Comparison of ENCODE assay signal across 8 cellular contexts in the genomic region with DNA sequence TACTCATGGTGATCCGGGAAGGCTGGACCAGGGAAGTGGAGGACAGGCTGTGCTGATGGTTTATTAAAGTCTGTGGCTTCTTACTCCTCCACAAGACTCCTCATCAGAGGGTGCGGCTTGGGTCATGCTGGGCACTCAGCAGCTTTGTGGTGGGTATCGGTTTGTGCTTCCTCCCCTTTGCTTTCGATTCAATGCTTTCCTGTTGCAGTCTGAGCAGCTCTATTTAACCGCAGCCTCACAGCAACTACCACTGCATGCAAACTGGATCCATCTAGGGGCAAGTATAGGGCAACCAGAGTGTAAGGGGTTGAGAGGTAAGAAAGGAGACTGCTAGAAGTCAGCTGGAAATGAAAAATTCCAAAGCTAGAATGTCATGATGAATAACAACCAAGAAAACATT.
A peak's percentile ranks its signal among the peaks of the same experiment; 100 is the strongest.
DNase-seq lines count a peak whose midpoint lies in the region; ATAC-seq lines count a peak whose summit lies in the region.
"Not testable (repeated sequence)": the region's sequence is repeated elsewhere in the genome, so short reads cannot be mapped to it uniquely, and the experiment has no call there.

No MANE protein-coding gene starts in this region.

- DNase-seq in activated CD8-positive, alpha-beta T cell treated with anti-CD3 and anti-CD28 coated beads, Interleukin-2, amount 10 ng/mL, durations not matched to agents 7 days and 5 days; left lobe of liver (ENCODE audit: low spot score); stimulated activated naive CD8-positive, alpha-beta T cell treated with anti-CD3 and anti-CD28 coated beads, Interleukin-15, amount 100 ng/mL, for 72 hours: not testable (repeated sequence)

- not testable (repeated sequence) for H3K9me3 Mint-ChIP-seq in activated CD8-positive, alpha-beta T cell treated with anti-CD3 and anti-CD28 coated beads, Interleukin-2, amount 10 ng/mL, durations not matched to agents 7 days and 5 days (ENCODE audit: insufficient read depth); stimulated activated naive CD8-positive, alpha-beta T cell treated with anti-CD3 and anti-CD28 coated beads, Interleukin-15, amount 100 ng/mL, for 72 hours

- H3K27ac Mint-ChIP-seq in activated CD8-positive, alpha-beta T cell treated with anti-CD3 and anti-CD28 coated beads, Interleukin-2, amount 10 ng/mL, durations not matched to agents 7 days and 5 days; stimulated activated naive CD8-positive, alpha-beta T cell treated with anti-CD3 and anti-CD28 coated beads, Interleukin-15, amount 100 ng/mL, for 72 hours: not testable (repeated sequence)

- ATAC-seq in GM18519 (IDR thresholded peaks at IDR 0.05; ENCODE audit: low FRiP score, unreplicated experiment) (peak; percentile 91), GM19452 (IDR thresholded peaks at IDR 0.05; ENCODE audit: unreplicated experiment) (peak; percentile 98), GM21825 (IDR thresholded peaks at IDR 0.05; ENCODE audit: unreplicated experiment) (peak; percentile 94), HG03025 (IDR thresholded peaks at IDR 0.05; ENCODE audit: low FRiP score, unreplicated experiment) (peak; percentile 97), HG03442 (IDR thresholded peaks at IDR 0.05; ENCODE audit: unreplicated experiment) (peak; percentile 96), left lobe of liver (peak; percentile 27)
- peak; percentile 96 for ATAC-seq in activated CD8-positive, alpha-beta T cell treated with anti-CD3 and anti-CD28 coated beads, Interleukin-2, amount 10 ng/mL, durations not matched to agents 7 days and 5 days
- ATAC-seq in stimulated activated naive CD8-positive, alpha-beta T cell treated with anti-CD3 and anti-CD28 coated beads, Interleukin-15, amount 100 ng/mL, for 72 hours = peak; percentile 98

- not testable (repeated sequence) for H3K27me3 Mint-ChIP-seq in activated CD8-positive, alpha-beta T cell treated with anti-CD3 and anti-CD28 coated beads, Interleukin-2, amount 10 ng/mL, durations not matched to agents 7 days and 5 days (ENCODE audit: low read depth); stimulated activated naive CD8-positive, alpha-beta T cell treated with anti-CD3 and anti-CD28 coated beads, Interleukin-15, amount 100 ng/mL, for 72 hours

- H3K36me3 Mint-ChIP-seq in activated CD8-positive, alpha-beta T cell treated with anti-CD3 and anti-CD28 coated beads, Interleukin-2, amount 10 ng/mL, durations not matched to agents 7 days and 5 days (ENCODE audit: low read depth) = not testable (repeated sequence)

- POLR2A ChIA-PET in activated CD8-positive, alpha-beta T cell treated with anti-CD3 and anti-CD28 coated beads, Interleukin-2, amount 10 ng/mL, durations not matched to agents 7 days and 5 days (lab: Charles Lee) = not testable (repeated sequence)

- not testable (repeated sequence) for H3K4me1 Mint-ChIP-seq in activated CD8-positive, alpha-beta T cell treated with anti-CD3 and anti-CD28 coated beads, Interleukin-2, amount 10 ng/mL, durations not matched to agents 7 days and 5 days (ENCODE audit: low read depth); stimulated activated naive CD8-positive, alpha-beta T cell treated with anti-CD3 and anti-CD28 coated beads, Interleukin-15, amount 100 ng/mL, for 72 hours

- H3K4me3 Mint-ChIP-seq in activated CD8-positive, alpha-beta T cell treated with anti-CD3 and anti-CD28 coated beads, Interleukin-2, amount 10 ng/mL, durations not matched to agents 7 days and 5 days; stimulated activated naive CD8-positive, alpha-beta T cell treated with anti-CD3 and anti-CD28 coated beads, Interleukin-15, amount 100 ng/mL, for 72 hours: not testable (repeated sequence)

- CTCF ChIA-PET in activated CD8-positive, alpha-beta T cell treated with anti-CD3 and anti-CD28 coated beads, Interleukin-2, amount 10 ng/mL, durations not matched to agents 7 days and 5 days (lab: Charles Lee) = not testable (repeated sequence)

Comparison
In these comparisons a context has a peak if more than half of its experiments do, and no peak if none do; other contexts are left out.
1. ATAC-seq: peak in every context shown above with its lines; median percentile 98 in GM19452; 98 in stimulated activated naive CD8-positive, alpha-beta T cell treated with anti-CD3 and anti-CD28 coated beads, Interleukin-15, amount 100 ng/mL, for 72 hours; 97 in HG03025; 96 in HG03442; 96 in activated CD8-positive, alpha-beta T cell treated with anti-CD3 and anti-CD28 coated beads, Interleukin-2, amount 10 ng/mL, durations not matched to agents 7 days and 5 days; 94 in GM21825; 91 in GM18519; 27 in left lobe of liver.